8 cellular contexts compared by ENCODE assay signal in genomic region chr19:1258707-1259205, GRCh38. TPM values are rescaled to one million over a fixed set of nuclear protein-coding genes. Genes with fewer than 3 reads are reported as not detected.
DNase-seq lines count a peak whose midpoint lies in the region; ATAC-seq and TF ChIP-seq lines count a peak whose summit lies in the region.

No MANE protein-coding gene starts in this region.

- H3K4me1 ChIP-seq in GM23338 (ENCODE audit: insufficient read depth) (peaks cover 54% of the 10 kb centered on the region), esophagus (ENCODE audit: control insufficient read depth in 2 of 2, insufficient read depth in 2 of 2, low read length in 1 of 2) (peaks cover 18 to 47% of the 10 kb centered on the region in 2 donors)

- H3K9me2 ChIP-seq in GM23338 (ENCODE audit: insufficient read depth), result no peaks in the 10 kb centered on the region

- H2AFZ ChIP-seq in GM23338, result no peak overlapping the region

- TF ChIP-seq CTCF in GM23338 (conservative IDR thresholded peaks at IDR 0.05; ENCODE audit: low read depth in 2 of 2) (no peak), RWPE1 (conservative IDR thresholded peaks at IDR 0.05; ENCODE audit: low read depth) (no peak)

- H3F3A ChIP-seq in GM23338 (replicated peaks; ENCODE audit: low read depth), result peaks cover 73% of the 10 kb centered on the region

- POLR2A ChIA-PET in RWPE1 (lab: Yijun Ruan, JAX; ENCODE audit: low non-redundant PET), result interaction anchor here (0.6 kb wide), 1 partner anchor 78 kb away, joined by 6 read pairs; no protein-coding TSS in a partner anchor

- no peak for DNase-seq in GM23338 (ENCODE audit: low spot score)
- DNase-seq in RWPE1 (ENCODE audit: low spot score), result no peak
- DNase-seq in posterior cingulate gyrus, result no peak
- DNase-seq in activated CD4-positive, CD25-positive, alpha-beta regulatory T cell treated with anti-CD3 and anti-CD28 coated beads, Interleukin-2, amount 50 U/mL, for 72 hours, result no peak
- no peak for DNase-seq in cerebellar nuclear complex (lab: John Stamatoyannopoulos, UW)

- H4K20me1 ChIP-seq in GM23338 (replicated peaks; ENCODE audit: insufficient read depth), result peaks cover 24% of the 10 kb centered on the region

- ATAC-seq in GM23338 (no peak), GM19397 (IDR thresholded peaks at IDR 0.05; ENCODE audit: unreplicated experiment) (no peak)

- peaks cover 24% of the 10 kb centered on the region for H3K79me2 ChIP-seq in GM23338 (replicated peaks; ENCODE audit: insufficient read depth)

- H3K27me3 ChIP-seq in GM23338 (ENCODE audit: insufficient read depth) (no peaks in the 10 kb centered on the region), esophagus (ENCODE audit: control insufficient read depth in 1 of 2, insufficient read depth in 2 of 2, low read length in 2 of 2) (no peaks in the 10 kb centered on the region)

- H3K9me3 Mint-ChIP-seq in GM23338, result no peaks in the 10 kb centered on the region; the same call in 1 of the 3 replicates

- peaks cover 59% of the 10 kb centered on the region for H3K4me1 Mint-ChIP-seq in GM23338

- H3K27ac ChIP-seq in GM23338 (ENCODE audit: low read depth) (peak overlapping the region; percentile 94), RWPE1 (peak overlapping the region; percentile 100), esophagus (ENCODE audit: low read depth in 2 of 2, low read length in 1 of 2) (peak overlapping the region; percentile 94 to 98), skin epidermis (peak overlapping the region; percentile 53 to 99 (median 95))

- peaks cover 49% of the 10 kb centered on the region for H3K36me3 Mint-ChIP-seq in GM23338 (ENCODE audit: low read depth)

- CTCF ChIA-PET in RWPE1 (lab: Yijun Ruan, JAX), result interaction anchor here (0.6 kb wide), 1 partner anchor 14 kb away, joined by 3 read pairs; no protein-coding TSS in a partner anchor

- H3K36me3 ChIP-seq in GM23338 (ENCODE audit: insufficient read depth), result peaks cover 19% of the 10 kb centered on the region
- H3K36me3 ChIP-seq in esophagus (ENCODE audit: control insufficient read depth in 2 of 2, insufficient read depth in 2 of 2, low read length in 1 of 2), result peaks cover 16 to 34% of the 10 kb centered on the region in 2 donors

- H3K4me2 ChIP-seq in GM23338, result peak overlapping the region; percentile 82; the same call in 1 of the 2 replicates

- H3K9me3 ChIP-seq in esophagus (ENCODE audit: control insufficient read depth in 2 of 2, insufficient read depth in 1 of 2, low read depth in 1 of 2, low read length in 1 of 2), result no peaks in the 10 kb centered on the region

- WGBS in esophagus, 2 donors, result 10 to 19% methylated on average over 15 of the region's 15 CpGs

- intact Hi-C loops in posterior cingulate gyrus (cut with DNase I), result no loop called here

- H3K27ac Mint-ChIP-seq in GM23338, result peak overlapping the region; percentile 78; the same call in 1 of the 2 replicates

- H3K4me3 ChIP-seq in GM23338, result peak overlapping the region; percentile 95; the same call in 1 of the 2 replicates
- peak overlapping the region in 1 of 2 donors; percentile 5 for H3K4me3 ChIP-seq in esophagus (ENCODE audit: low read depth in 1 of 2, low read length in 2 of 2)
- peak overlapping the region in 6 of 7 experiments; percentile 13 to 29 (median 18) for H3K4me3 ChIP-seq in skin epidermis

- peaks cover 38% of the 10 kb centered on the region for H3K27me3 Mint-ChIP-seq in GM23338 (ENCODE audit: insufficient read depth, low read depth, poor library complexity)

- peak overlapping the region; percentile 38 for H3K4me3 Mint-ChIP-seq in GM23338

TF ChIP-seq in GM23338, 12 proteins besides CTCF, POLR2A, EP300 and RAD21 (continues in another document):
- TF ChIP-seq REST (IDR thresholded peaks at IDR 0.05; ENCODE audit: unreplicated experiment) (no peak), ZNF114 (CRISPR knock-in tag; IDR thresholded peaks at IDR 0.05) (no peak), CREB1 (CRISPR knock-in tag; IDR thresholded peaks at IDR 0.05; ENCODE audit: low read depth) (no peak)

RNA-seq across cellular contexts. Expression of gene MIDN, which starts 10.4 kb away (rescaled TPM):
- 84.5 and 113 TPM in 2 replicates for total RNA-seq in GM23338 (2014; rRNA removed; shearing (Covaris generic))
- polyA plus RNA-seq in GM23338 (2016; fragmentation: Nextera tagmentation; extraction: Ambion mirVana) (28.6 and 33.3 TPM in 2 replicates), esophagus (10 to 100 TPM; 36.4 to 38.7 TPM)

RNA-seq across cellular contexts. Expression of gene CIRBP, which starts 10.4 kb away (rescaled TPM):
- 152 and 202 TPM in 2 replicates for total RNA-seq in GM23338 (2014; rRNA removed; shearing (Covaris generic))
- 153 and 160 TPM in 2 replicates for polyA plus RNA-seq in GM23338 (2016; fragmentation: Nextera tagmentation; extraction: Ambion mirVana)
- 100 to 1,000 TPM; 231 to 265 TPM for polyA plus RNA-seq in esophagus

RNA-seq across cellular contexts. Expression of gene FAM174C, which starts 16.6 kb away (rescaled TPM):
- total RNA-seq in GM23338 (2014; rRNA removed; shearing (Covaris generic)), result 39.2 and 60.4 TPM in 2 replicates
- polyA plus RNA-seq in GM23338 (2016; fragmentation: Nextera tagmentation; extraction: Ambion mirVana) (62.3 and 68.0 TPM in 2 replicates), esophagus (10 to 100 TPM; 45.8 to 46.7 TPM)

RNA-seq across cellular contexts. Expression of gene ATP5F1D, which starts 17.2 kb away (rescaled TPM):
- 78.7 and 139 TPM in 2 replicates for total RNA-seq in GM23338 (2014; rRNA removed; shearing (Covaris generic))
- polyA plus RNA-seq in GM23338 (2016; fragmentation: Nextera tagmentation; extraction: Ambion mirVana) (396 and 420 TPM in 2 replicates), esophagus (100 to 1,000 TPM; 234 to 289 TPM)

RNA-seq across cellular contexts. Expression of gene CBARP, which starts 21.0 kb away (rescaled TPM):
- total RNA-seq in GM23338 (2014; rRNA removed; shearing (Covaris generic)), result 10.8 and 14.1 TPM in 2 replicates
- polyA plus RNA-seq in GM23338 (2016; fragmentation: Nextera tagmentation; extraction: Ambion mirVana) (2.0 TPM in 2 replicates), esophagus (1 to 10 TPM in 1 of 2 donors, under 1 TPM in 1; 0.95 to 1.3 TPM)
